Comparison of ENCODE assay signal across 1 cellular context in the genomic region with DNA sequence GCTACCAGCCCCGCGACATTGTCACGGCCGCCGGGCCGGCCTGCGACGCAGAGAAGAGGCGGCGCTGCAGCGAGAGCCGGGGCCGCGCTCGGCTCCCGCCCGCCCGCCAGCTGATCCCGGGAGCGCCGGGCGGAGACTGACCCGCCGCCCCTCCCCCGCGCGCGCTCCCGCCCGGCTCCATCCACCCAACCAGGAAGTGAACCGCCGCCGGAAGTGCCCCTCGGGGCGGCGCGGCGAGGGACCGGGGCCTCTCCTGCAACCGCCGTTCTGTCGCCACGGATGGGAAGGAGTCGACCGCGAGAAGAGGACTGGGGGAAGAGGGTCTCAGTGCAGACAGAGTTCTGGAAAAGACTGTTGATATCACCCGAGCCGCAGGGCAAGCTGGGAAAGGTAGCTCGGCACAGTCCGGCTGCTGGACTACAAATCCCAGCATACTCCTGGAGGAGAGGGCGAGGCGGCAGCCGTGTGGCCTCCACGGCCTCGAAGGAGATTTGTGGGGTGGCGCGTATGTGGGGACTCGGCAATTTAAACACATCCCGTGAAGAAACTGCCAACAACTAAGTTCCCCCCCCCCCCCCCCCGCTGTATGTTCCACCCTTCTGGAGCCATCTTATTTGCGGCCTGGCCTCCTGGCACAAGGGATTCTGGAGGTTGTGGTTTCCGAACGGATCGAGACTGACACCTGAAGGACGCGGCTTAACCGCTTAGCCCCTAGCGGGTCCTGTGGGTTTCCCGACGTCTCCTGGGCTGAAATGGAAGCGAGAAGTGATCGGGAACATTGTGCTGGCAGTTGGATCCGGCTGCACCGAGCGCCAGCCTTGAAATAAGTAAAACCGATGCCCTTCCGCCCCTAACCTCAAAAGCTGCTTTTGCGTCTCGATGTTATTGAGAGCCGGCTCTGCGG.
TF ChIP-seq lines count a peak whose summit lies in the region.

Gene AAK1 (minus strand): TSS at position 138 of the 904 bp plus-strand sequence. CDS start 699 bp downstream, outside the sequence.

TF ChIP-seq in neural cell, 6 proteins besides CTCF, POLR2A, EP300 and RAD21 (continued from another document):
- TF ChIP-seq REST (IDR thresholded peaks at IDR 0.05; ENCODE audit: borderline replicate concordance) (peak; percentile 63), SMC3 (conservative IDR thresholded peaks at IDR 0.05; ENCODE audit: poor library complexity) (no peak)
